Comparison of ENCODE assay signal across 25 cellular contexts in the genomic region with DNA sequence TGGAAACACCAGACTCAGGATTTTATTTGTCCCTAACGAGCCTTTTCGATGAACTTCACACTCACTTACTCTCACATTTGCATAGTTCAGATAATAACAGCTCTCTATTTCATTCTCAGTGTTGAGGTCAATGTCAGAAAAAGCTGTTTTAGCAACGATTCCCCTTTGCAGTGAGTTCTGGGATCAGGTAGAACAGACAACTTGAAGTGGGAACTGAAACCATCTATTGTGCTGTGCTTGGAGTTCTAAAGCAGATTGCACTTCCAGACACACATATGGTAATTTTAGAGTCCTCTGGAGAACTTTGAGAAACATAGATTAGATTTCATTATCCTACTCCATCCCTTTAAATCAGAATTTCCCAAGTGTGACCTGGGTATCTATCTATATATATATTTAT.
"Had no signal": no experiment of that assay in that cellular context is flagged by ENCODE, and none has a peak within 500 bp of the region (broad histone marks: within the 10 kb centered on the region; RNA-seq: fewer than 3 reads in every experiment).

No MANE protein-coding gene starts in this region.

- H3K27ac Mint-ChIP-seq: T-cell; T-helper 1 cell treated with Interleukin-12 subunit alpha and Interleukin-12 subunit beta and Interleukin-4 antibody, amounts not matched to agents 30 μg/mL and 1 μg/mL, for 36 hours had no signal

- H3K4me3 Mint-ChIP-seq: T-cell; T-helper 1 cell treated with Interleukin-12 subunit alpha and Interleukin-12 subunit beta and Interleukin-4 antibody, amounts not matched to agents 30 μg/mL and 1 μg/mL, for 36 hours had no signal

- H3K4me1 Mint-ChIP-seq: T-cell had no signal

- H3K27me3 Mint-ChIP-seq: T-cell had no signal

- FAIRE-seq: HepG2 had no signal

- DNase-seq: KBM-7, NCI-H1048, NCI-H1105, NCI-H1417, NCI-H1436 treated with DMSO at 0.1 percent for 48 hours, NCI-H1694, NCI-H187 treated with DMSO at 0.1 percent for 48 hours, NCI-H2029 treated with DMSO at 0.1 percent for 48 hours, NCI-H2171, NCI-H226, NCI-H446, NCI-H510A, NCI-H524 treated with DMSO at 0.1 percent for 48 hours, NCI-H69, NCI-H774, OCI-M1, PC-9, Peyer's patch, Right ventricle myocardium superior, SIG-M5, SK-N-SH, SW 1271, T-cell had no signal

- H3K9me3 Mint-ChIP-seq: T-helper 1 cell treated with Interleukin-12 subunit alpha and Interleukin-12 subunit beta and Interleukin-4 antibody, amounts not matched to agents 30 μg/mL and 1 μg/mL, for 36 hours had no signal

- H3K36me3 Mint-ChIP-seq: T-cell had no signal
